In genomic region chr6:152124432-152125074, GRCh38 we compare ENCODE assay signal across 8 cellular contexts.
DNase-seq lines count a peak whose midpoint lies in the region; ATAC-seq and TF ChIP-seq lines count a peak whose summit lies in the region.

No MANE protein-coding gene starts in this region.

- no peak for DNase-seq in BE2C
- DNase-seq in PC-9: peak in 1 of 2 experiments; percentile 47
- peak; percentile 72 for DNase-seq in epithelial cell of esophagus (ENCODE audit: low read depth)
- DNase-seq in naive B cell: peak; percentile 14
- no peak for DNase-seq in stimulated activated CD8-positive, alpha-beta memory T cell treated with anti-CD3 and anti-CD28 coated beads, Interleukin-4, amount 100 ng/mL, for 48 hours

- no peaks in the 10 kb centered on the region for H3K9me3 ChIP-seq in BE2C
- no peaks in the 10 kb centered on the region for H3K9me3 ChIP-seq in PC-9 (ENCODE audit: insufficient read depth, low read depth)

- no peaks in the 10 kb centered on the region for H3K36me3 ChIP-seq in BE2C
- H3K36me3 ChIP-seq in PC-9 (ENCODE audit: low read depth): no peaks in the 10 kb centered on the region

- no peaks in the 10 kb centered on the region for H3K79me2 ChIP-seq in PC-9 (ENCODE audit: low read depth)

- POLR2A ChIA-PET in PC-9 (lab: Charles Lee; ENCODE audit: unreplicated experiment): no interaction called here

- peak; percentile 78 for ATAC-seq in GM18519 (IDR thresholded peaks at IDR 0.05; ENCODE audit: low FRiP score, unreplicated experiment)
- ATAC-seq in HG03432 (IDR thresholded peaks at IDR 0.05; ENCODE audit: unreplicated experiment): peak; percentile 81
- ATAC-seq in naive B cell (ENCODE audit: low read depth in 2 of 2): no peak
- ATAC-seq in HG03135 (IDR thresholded peaks at IDR 0.05; ENCODE audit: unreplicated experiment): no peak

- H3K9me3 Mint-ChIP-seq in naive B cell: peaks cover 0 to 2% (median 0%) of the 10 kb centered on the region in 7 donors

- H3K27ac Mint-ChIP-seq in naive B cell: peak overlapping the region in 4 of 6 donors; percentile 7 to 75 (median 36)

- intact Hi-C loops in PC-9 (cut with micrococcal nuclease; ENCODE audit: unreplicated experiment): loop anchor here (1.0 to 5.0 kb wide), 4 partner anchors 207 to 447 kb away; no protein-coding TSS in a partner anchor

- no TSS peak for BruUV-seq in PC-9 (replicated peaks; lab: Mats Ljungman, UMichigan)

- H3K4me3 ChIP-seq in BE2C (ENCODE audit: low read depth, low read length) (no peak overlapping the region), PC-9 (no peak overlapping the region), epithelial cell of esophagus (ENCODE audit: low read length) (no peak overlapping the region)

- TF ChIP-seq CTCF in BE2C (IDR thresholded peaks at IDR 0.05; ENCODE audit: low read depth, low read length): peak; percentile 76
- peak; percentile 94 for TF ChIP-seq CTCF in PC-9 (conservative IDR thresholded peaks at IDR 0.05)
- peak; percentile 82 for TF ChIP-seq CTCF in epithelial cell of esophagus (IDR thresholded peaks at IDR 0.05; ENCODE audit: insufficient read depth, low read depth, low read length, missing control alignments)

- H3F3A ChIP-seq in PC-9 (ENCODE audit: insufficient read depth, low read depth): no peaks in the 10 kb centered on the region

- H3K27ac ChIP-seq in PC-9: no peak overlapping the region

- no peaks in the 10 kb centered on the region for H3K9me2 ChIP-seq in PC-9 (ENCODE audit: insufficient read depth)

- no peak overlapping the region for H3K4me3 Mint-ChIP-seq in naive B cell

- CTCF ChIA-PET in PC-9 (lab: Charles Lee): interaction anchor here (0.6 to 1.1 kb wide), 2 partner anchors 143 to 359 kb away, joined by 3 to 9 read pairs; no protein-coding TSS in a partner anchor

- no peaks in the 10 kb centered on the region for H3K4me1 Mint-ChIP-seq in naive B cell

- H3K4me1 ChIP-seq in BE2C (no peaks in the 10 kb centered on the region), PC-9 (replicated peaks; ENCODE audit: insufficient read depth) (peaks cover 1% of the 10 kb centered on the region; the same call in 1 of the 2 replicates)

- H2AFZ ChIP-seq in PC-9: no peak overlapping the region

- H3K27me3 ChIP-seq in BE2C (no peaks in the 10 kb centered on the region), PC-9 (ENCODE audit: insufficient read depth, low read depth) (no peaks in the 10 kb centered on the region)

- no peaks in the 10 kb centered on the region for H3K27me3 Mint-ChIP-seq in naive B cell

- H3K4me2 ChIP-seq in PC-9: no peak overlapping the region

- H4K20me1 ChIP-seq in PC-9 (ENCODE audit: insufficient read depth): no peaks in the 10 kb centered on the region

- peaks cover 27 to 31% of the 10 kb centered on the region in 2 donors for H3K36me3 Mint-ChIP-seq in naive B cell

Comparison
In these comparisons a context has a peak if more than half of its experiments do, and no peak if none do; other contexts are left out.
1. DNase-seq: peak in epithelial cell of esophagus (single experiment) and naive B cell (single experiment); none in BE2C (single experiment) and stimulated activated CD8-positive, alpha-beta memory T cell treated with anti-CD3 and anti-CD28 coated beads, Interleukin-4, amount 100 ng/mL, for 48 hours (single experiment).
2. ATAC-seq: peak in GM18519 (single experiment) and HG03432 (single experiment); none in naive B cell (0 of 2) and HG03135 (single experiment).
3. Peak in every context shown above with its lines, with median percentiles within 50 percentile points of each other: CTCF ChIP-seq.